In the genomic region with DNA sequence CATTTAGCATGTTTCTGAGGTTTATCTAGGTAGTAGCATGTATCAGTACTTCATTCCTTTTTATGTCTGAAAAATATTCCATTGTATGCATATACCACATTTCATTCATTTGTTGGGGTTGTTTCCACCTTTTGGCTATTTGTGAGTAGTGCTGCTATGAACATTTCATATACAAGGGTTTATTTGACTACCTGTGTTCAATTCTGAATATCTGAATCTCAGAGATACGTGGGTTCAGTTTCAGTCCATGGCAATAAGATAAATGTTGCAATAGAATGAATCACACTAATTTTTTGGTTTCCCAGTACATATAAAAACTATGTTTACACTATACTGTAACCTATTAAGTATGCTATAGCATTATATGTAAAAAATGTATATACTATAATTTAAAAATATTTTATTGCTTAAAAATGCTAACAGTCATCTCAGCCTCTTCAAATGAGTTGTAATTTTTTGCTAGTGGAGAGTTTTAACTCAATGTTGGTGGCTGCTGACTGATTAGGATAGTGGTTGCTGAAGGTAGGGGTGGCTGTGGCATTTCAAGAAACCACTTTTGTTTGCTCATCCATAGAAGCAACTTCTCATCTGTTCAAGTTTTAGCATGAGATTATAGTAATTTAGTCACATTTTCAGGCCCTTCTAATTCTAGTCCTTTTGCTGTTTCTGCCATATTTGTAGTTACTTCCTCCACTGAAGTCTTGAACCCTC, we compare ENCODE assay signal across 24 cellular contexts.
DNase-seq lines count a peak whose midpoint lies in the region; ATAC-seq and TF ChIP-seq lines count a peak whose summit lies in the region.
"Had no signal": no experiment of that assay in that cellular context is flagged by ENCODE, and none has a peak within 500 bp of the region (broad histone marks: within the 10 kb centered on the region; RNA-seq: fewer than 3 reads in every experiment).

No MANE protein-coding gene starts in this region.

- no peaks in the 10 kb centered on the region for H3K9me3 Mint-ChIP-seq in activated naive CD8-positive, alpha-beta T cell treated with anti-CD3 and anti-CD28 coated beads, Interleukin-2, amount 50 U/mL, for 24 hours
- H3K9me3 Mint-ChIP-seq: effector memory CD8-positive, alpha-beta T cell had no signal

- TF ChIP-seq CTCF in RWPE2 (IDR thresholded peaks at IDR 0.05; ENCODE audit: poor library complexity, severe bottlenecking) = no peak

- no peaks in the 10 kb centered on the region for H3K27me3 ChIP-seq in RWPE2 (ENCODE audit: insufficient read depth, poor library complexity, severe bottlenecking)
- H3K27me3 ChIP-seq: BLaER1 treated with 17β-estradiol and CSF1 and Interleukin-3, amounts not matched to agents 10 nM and 100 nM; colonic mucosa; esophagus squamous epithelium; gastroesophageal sphincter had no signal

- peaks cover 32% of the 10 kb centered on the region for H3K36me3 ChIP-seq in RWPE2 (ENCODE audit: low read depth)
- H3K36me3 ChIP-seq: BLaER1 treated with 17β-estradiol and CSF1 and Interleukin-3, amounts not matched to agents 10 nM and 100 nM; colonic mucosa; prostate gland had no signal

- H3K4me3 Mint-ChIP-seq in activated naive CD8-positive, alpha-beta T cell treated with anti-CD3 and anti-CD28 coated beads, Interleukin-2, amount 50 U/mL, for 24 hours = no peak overlapping the region
- H3K4me3 Mint-ChIP-seq: brain; effector memory CD8-positive, alpha-beta T cell had no signal

- ATAC-seq in RWPE2 (ENCODE audit: low read depth) = 0 out of 3 replicates have a peak, but pooled peaks have one; percentile 29
- peak; percentile 88 for ATAC-seq in activated naive CD8-positive, alpha-beta T cell treated with anti-CD3 and anti-CD28 coated beads, Interleukin-2, amount 50 U/mL, for 24 hours
- no peak for ATAC-seq in HG03565 (IDR thresholded peaks at IDR 0.05; ENCODE audit: unreplicated experiment)
- no peak for ATAC-seq in HG03457 (IDR thresholded peaks at IDR 0.05; ENCODE audit: unreplicated experiment)
- ATAC-seq: effector memory CD8-positive, alpha-beta T cell; gastroesophageal sphincter; Right ventricle myocardium inferior had no signal

- H3K27me3 Mint-ChIP-seq in activated naive CD8-positive, alpha-beta T cell treated with anti-CD3 and anti-CD28 coated beads, Interleukin-2, amount 50 U/mL, for 24 hours = no peaks in the 10 kb centered on the region
- H3K27me3 Mint-ChIP-seq: brain; effector memory CD8-positive, alpha-beta T cell had no signal

- H3K4me3 ChIP-seq in RWPE2 (ENCODE audit: severe bottlenecking) = no peak overlapping the region
- H3K4me3 ChIP-seq: BLaER1 treated with 17β-estradiol and CSF1 and Interleukin-3, amounts not matched to agents 10 nM and 100 nM; colonic mucosa; esophagus squamous epithelium; gastroesophageal sphincter; prostate gland had no signal

- H3K9me3 ChIP-seq in RWPE2 (ENCODE audit: severe bottlenecking) = no peaks in the 10 kb centered on the region
- H3K9me3 ChIP-seq: colonic mucosa, esophagus squamous epithelium, gastroesophageal sphincter, prostate gland had no signal

- peak overlapping the region; percentile 65 for H3K27ac Mint-ChIP-seq in activated naive CD8-positive, alpha-beta T cell treated with anti-CD3 and anti-CD28 coated beads, Interleukin-2, amount 50 U/mL, for 24 hours
- H3K27ac Mint-ChIP-seq: brain had no signal

- peaks cover 16% of the 10 kb centered on the region for H3K36me3 Mint-ChIP-seq in activated naive CD8-positive, alpha-beta T cell treated with anti-CD3 and anti-CD28 coated beads, Interleukin-2, amount 50 U/mL, for 24 hours (ENCODE audit: low read depth)

- no peak overlapping the region for H3K27ac ChIP-seq in RWPE2 (ENCODE audit: poor library complexity, severe bottlenecking)
- H3K27ac ChIP-seq: BLaER1 treated with 17β-estradiol and CSF1 and Interleukin-3, amounts not matched to agents 10 nM and 100 nM; colonic mucosa; esophagus squamous epithelium; gastroesophageal sphincter; prostate gland had no signal

- H3K4me1 ChIP-seq in RWPE2 (ENCODE audit: insufficient read depth, poor library complexity, severe bottlenecking) = peaks cover 3% of the 10 kb centered on the region
- H3K4me1 ChIP-seq: colonic mucosa, prostate gland had no signal

- peak; percentile 37 for DNase-seq in activated T-cell treated with anti-CD3 and anti-CD28 coated beads for 48 hours (ENCODE audit: low read depth)
- no peak for DNase-seq in activated T-cell treated with anti-CD3 and anti-CD28 coated beads for 4 hours
- no peak for DNase-seq in RWPE2 (ENCODE audit: low spot score)
- no peak for DNase-seq in activated naive CD8-positive, alpha-beta T cell treated with anti-CD3 and anti-CD28 coated beads, Interleukin-2, amount 50 U/mL, for 24 hours
- DNase-seq in stimulated activated CD4-positive, alpha-beta T cell treated with anti-CD3 and anti-CD28 coated beads, Interleukin-4, amount 100 ng/mL, for 24 hours = peak; percentile 33
- no peak for DNase-seq in GDM1 (lab: John Stamatoyannopoulos, UW)
- DNase-seq: activated CD4-positive, CD25-positive, alpha-beta regulatory T cell; activated CD8-positive, alpha-beta memory T cell treated with anti-CD3 and anti-CD28 coated beads, Interleukin-2, amount 50 U/mL, for 48 hours; Calu3; colonic mucosa; effector memory CD8-positive, alpha-beta T cell; esophagus squamous epithelium; hypothalamus; kidney; NCI-H1092; NCI-H1930; T1000 had no signal

- peaks cover 56% of the 10 kb centered on the region for H3K4me1 Mint-ChIP-seq in activated naive CD8-positive, alpha-beta T cell treated with anti-CD3 and anti-CD28 coated beads, Interleukin-2, amount 50 U/mL, for 24 hours

Comparison
In these comparisons a context has a peak if more than half of its experiments do, and no peak if none do; other contexts are left out.
1. DNase-seq: peak in activated T-cell treated with anti-CD3 and anti-CD28 coated beads for 48 hours (single experiment) and stimulated activated CD4-positive, alpha-beta T cell treated with anti-CD3 and anti-CD28 coated beads, Interleukin-4, amount 100 ng/mL, for 24 hours (single experiment); none in activated T-cell treated with anti-CD3 and anti-CD28 coated beads for 4 hours (single experiment), RWPE2 (single experiment), activated naive CD8-positive, alpha-beta T cell treated with anti-CD3 and anti-CD28 coated beads, Interleukin-2, amount 50 U/mL, for 24 hours (single experiment) and GDM1 (single experiment).
2. ATAC-seq: peak in RWPE2 (single experiment) and activated naive CD8-positive, alpha-beta T cell treated with anti-CD3 and anti-CD28 coated beads, Interleukin-2, amount 50 U/mL, for 24 hours (single experiment); none in HG03565 (single experiment) and HG03457 (single experiment).